ENCODE assay signal across 14 cellular contexts in genomic region chr1:16615253-16616252, GRCh38. TPM values are rescaled to one million over a fixed set of nuclear protein-coding genes. Genes with fewer than 3 reads are reported as not detected.
DNase-seq lines count a peak whose midpoint lies in the region; ATAC-seq and TF ChIP-seq lines count a peak whose summit lies in the region.
"Had no signal": no experiment of that assay in that cellular context is flagged by ENCODE, and none has a peak within 500 bp of the region (broad histone marks: within the 10 kb centered on the region; RNA-seq: fewer than 3 reads in every experiment).

No MANE protein-coding gene starts in this region.

- H3K4me1 ChIP-seq in lower lobe of right lung: peaks cover 22% of the 10 kb centered on the region
- H3K4me1 ChIP-seq in CD8-positive, alpha-beta memory T cell (ENCODE audit: insufficient read depth, low read length): peaks cover 23% of the 10 kb centered on the region

- POLR2A ChIA-PET in activated naive CD8-positive, alpha-beta T cell treated with anti-CD3 and anti-CD28 coated beads, Interleukin-2, amount 10 ng/mL, durations not matched to agents 7 days and 5 days (lab: Charles Lee): interaction anchor here (0.6 kb wide), 1 partner anchor 9 kb away, joined by 3 read pairs; no protein-coding TSS in a partner anchor
- POLR2A ChIA-PET in CD8-positive, alpha-beta memory T cell (lab: Charles Lee): no interaction called here

- no peak for ATAC-seq in activated naive CD8-positive, alpha-beta T cell treated with anti-CD3 and anti-CD28 coated beads, Interleukin-2, amount 10 ng/mL, durations not matched to agents 7 days and 5 days (ENCODE audit: low read depth)
- no peak for ATAC-seq in lower lobe of right lung

- H3K36me3 Mint-ChIP-seq in activated naive CD8-positive, alpha-beta T cell treated with anti-CD3 and anti-CD28 coated beads, Interleukin-2, amount 10 ng/mL, durations not matched to agents 7 days and 5 days: no peaks in the 10 kb centered on the region
- no peaks in the 10 kb centered on the region for H3K36me3 Mint-ChIP-seq in activated naive CD8-positive, alpha-beta T cell treated with anti-CD3 and anti-CD28 coated beads for 36 hours
- H3K36me3 Mint-ChIP-seq in activated T-helper 1 cell treated with anti-CD3 and anti-CD28 coated beads, Interleukin-12 subunit alpha, Interleukin-12 subunit beta, Interleukin-2, Interleukin-4 antibody, amounts not matched to agents 30 ng/mL and 10 ng/mL and 1 ng/mL, durations not matched to agents 14 hours and 24 hours and 36 hours (ENCODE audit: low read depth): no peaks in the 10 kb centered on the region
- H3K36me3 Mint-ChIP-seq in type B pancreatic cell: no peaks in the 10 kb centered on the region
- H3K36me3 Mint-ChIP-seq in CD8-positive, alpha-beta memory T cell: no peaks in the 10 kb centered on the region

- no peak overlapping the region for H3K4me3 ChIP-seq in lower lobe of right lung
- H3K4me3 ChIP-seq in CD8-positive, alpha-beta memory T cell (ENCODE audit: low read length): no peak overlapping the region
- H3K4me3 ChIP-seq: uterus had no signal

- H3K4me1 Mint-ChIP-seq in activated naive CD8-positive, alpha-beta T cell treated with anti-CD3 and anti-CD28 coated beads, Interleukin-2, amount 10 ng/mL, durations not matched to agents 7 days and 5 days: no peaks in the 10 kb centered on the region
- H3K4me1 Mint-ChIP-seq in activated naive CD8-positive, alpha-beta T cell treated with anti-CD3 and anti-CD28 coated beads for 36 hours: no peaks in the 10 kb centered on the region
- no peaks in the 10 kb centered on the region for H3K4me1 Mint-ChIP-seq in activated T-helper 1 cell treated with anti-CD3 and anti-CD28 coated beads, Interleukin-12 subunit alpha, Interleukin-12 subunit beta, Interleukin-2, Interleukin-4 antibody, amounts not matched to agents 30 ng/mL and 10 ng/mL and 1 ng/mL, durations not matched to agents 14 hours and 24 hours and 36 hours (ENCODE audit: low read depth)
- no peaks in the 10 kb centered on the region for H3K4me1 Mint-ChIP-seq in type B pancreatic cell (ENCODE audit: unreplicated experiment)
- H3K4me1 Mint-ChIP-seq in CD8-positive, alpha-beta memory T cell: no peaks in the 10 kb centered on the region

- H3K9me3 ChIP-seq in lower lobe of right lung: no peaks in the 10 kb centered on the region
- H3K9me3 ChIP-seq in CD8-positive, alpha-beta memory T cell (ENCODE audit: low read length): no peaks in the 10 kb centered on the region
- H3K9me3 ChIP-seq: uterus had no signal

- no peak overlapping the region for H3K27ac Mint-ChIP-seq in activated naive CD8-positive, alpha-beta T cell treated with anti-CD3 and anti-CD28 coated beads, Interleukin-2, amount 10 ng/mL, durations not matched to agents 7 days and 5 days
- no peak overlapping the region for H3K27ac Mint-ChIP-seq in activated naive CD8-positive, alpha-beta T cell treated with anti-CD3 and anti-CD28 coated beads for 36 hours
- H3K27ac Mint-ChIP-seq in activated T-helper 1 cell treated with anti-CD3 and anti-CD28 coated beads, Interleukin-12 subunit alpha, Interleukin-12 subunit beta, Interleukin-2, Interleukin-4 antibody, amounts not matched to agents 30 ng/mL and 10 ng/mL and 1 ng/mL, durations not matched to agents 14 hours and 24 hours and 36 hours: no peak overlapping the region
- H3K27ac Mint-ChIP-seq in type B pancreatic cell: no peak overlapping the region
- H3K27ac Mint-ChIP-seq in CD8-positive, alpha-beta memory T cell: no peak overlapping the region
- H3K27ac Mint-ChIP-seq: dendritic cell treated with granulocyte-macrophage colony-stimulating factor and Interleukin-4, amounts not matched to agents 40 ng/mL and 50 ng/mL, for 4 days; HFFc6 had no signal

- no peak overlapping the region for H3K4me3 Mint-ChIP-seq in activated naive CD8-positive, alpha-beta T cell treated with anti-CD3 and anti-CD28 coated beads, Interleukin-2, amount 10 ng/mL, durations not matched to agents 7 days and 5 days
- no peak overlapping the region for H3K4me3 Mint-ChIP-seq in activated naive CD8-positive, alpha-beta T cell treated with anti-CD3 and anti-CD28 coated beads for 36 hours
- H3K4me3 Mint-ChIP-seq in activated T-helper 1 cell treated with anti-CD3 and anti-CD28 coated beads, Interleukin-12 subunit alpha, Interleukin-12 subunit beta, Interleukin-2, Interleukin-4 antibody, amounts not matched to agents 30 ng/mL and 10 ng/mL and 1 ng/mL, durations not matched to agents 14 hours and 24 hours and 36 hours: no peak overlapping the region
- H3K4me3 Mint-ChIP-seq in type B pancreatic cell: no peak overlapping the region
- no peak overlapping the region for H3K4me3 Mint-ChIP-seq in CD8-positive, alpha-beta memory T cell
- H3K4me3 Mint-ChIP-seq: dendritic cell treated with granulocyte-macrophage colony-stimulating factor and Interleukin-4, amounts not matched to agents 40 ng/mL and 50 ng/mL, for 4 days; HFFc6 had no signal

- CTCF ChIA-PET in CD8-positive, alpha-beta memory T cell (lab: Charles Lee): interaction anchor here (0.8 to 1.5 kb wide), 2 partner anchors 10 to 94 kb away, joined by 3 to 4 read pairs; no protein-coding TSS in a partner anchor

- TF ChIP-seq CTCF in lower lobe of right lung (IDR thresholded peaks at IDR 0.05): no peak
- no peak for TF ChIP-seq CTCF in type B pancreatic cell (conservative IDR thresholded peaks at IDR 0.05)

- no peaks in the 10 kb centered on the region for H3K27me3 Mint-ChIP-seq in activated naive CD8-positive, alpha-beta T cell treated with anti-CD3 and anti-CD28 coated beads, Interleukin-2, amount 10 ng/mL, durations not matched to agents 7 days and 5 days
- H3K27me3 Mint-ChIP-seq in activated naive CD8-positive, alpha-beta T cell treated with anti-CD3 and anti-CD28 coated beads for 36 hours: no peaks in the 10 kb centered on the region
- no peaks in the 10 kb centered on the region for H3K27me3 Mint-ChIP-seq in activated T-helper 1 cell treated with anti-CD3 and anti-CD28 coated beads, Interleukin-12 subunit alpha, Interleukin-12 subunit beta, Interleukin-2, Interleukin-4 antibody, amounts not matched to agents 30 ng/mL and 10 ng/mL and 1 ng/mL, durations not matched to agents 14 hours and 24 hours and 36 hours (ENCODE audit: insufficient read depth)
- no peaks in the 10 kb centered on the region for H3K27me3 Mint-ChIP-seq in type B pancreatic cell
- no peaks in the 10 kb centered on the region for H3K27me3 Mint-ChIP-seq in CD8-positive, alpha-beta memory T cell
- H3K27me3 Mint-ChIP-seq: dendritic cell treated with granulocyte-macrophage colony-stimulating factor and Interleukin-4, amounts not matched to agents 40 ng/mL and 50 ng/mL, for 4 days had no signal

- H3K27me3 ChIP-seq in lower lobe of right lung (ENCODE audit: low read depth): no peaks in the 10 kb centered on the region
- H3K27me3 ChIP-seq in CD8-positive, alpha-beta memory T cell (ENCODE audit: insufficient read depth, low read length, poor library complexity, severe bottlenecking): no peaks in the 10 kb centered on the region
- H3K27me3 ChIP-seq: uterus had no signal

- no peak overlapping the region for H3K27ac ChIP-seq in lower lobe of right lung
- no peak overlapping the region for H3K27ac ChIP-seq in CD8-positive, alpha-beta memory T cell (ENCODE audit: low read depth, low read length)
- H3K27ac ChIP-seq: uterus had no signal

- no peaks in the 10 kb centered on the region for H3K9me3 Mint-ChIP-seq in activated naive CD8-positive, alpha-beta T cell treated with anti-CD3 and anti-CD28 coated beads, Interleukin-2, amount 10 ng/mL, durations not matched to agents 7 days and 5 days
- no peaks in the 10 kb centered on the region for H3K9me3 Mint-ChIP-seq in activated naive CD8-positive, alpha-beta T cell treated with anti-CD3 and anti-CD28 coated beads for 36 hours
- H3K9me3 Mint-ChIP-seq in activated T-helper 1 cell treated with anti-CD3 and anti-CD28 coated beads, Interleukin-12 subunit alpha, Interleukin-12 subunit beta, Interleukin-2, Interleukin-4 antibody, amounts not matched to agents 30 ng/mL and 10 ng/mL and 1 ng/mL, durations not matched to agents 14 hours and 24 hours and 36 hours: no peaks in the 10 kb centered on the region
- no peaks in the 10 kb centered on the region for H3K9me3 Mint-ChIP-seq in type B pancreatic cell
- H3K9me3 Mint-ChIP-seq in CD8-positive, alpha-beta memory T cell: no peaks in the 10 kb centered on the region
- H3K9me3 Mint-ChIP-seq: dendritic cell treated with granulocyte-macrophage colony-stimulating factor and Interleukin-4, amounts not matched to agents 40 ng/mL and 50 ng/mL, for 4 days; HFFc6 had no signal

- intact Hi-C loops in activated T-helper 1 cell treated with anti-CD3 and anti-CD28 coated beads, Interleukin-12 subunit alpha, Interleukin-12 subunit beta, Interleukin-2, Interleukin-4 antibody, amounts not matched to agents 30 ng/mL and 10 ng/mL and 1 ng/mL, durations not matched to agents 14 hours and 24 hours and 36 hours (cut with micrococcal nuclease): loop anchor here (2.0 kb wide), 2 partner anchors 19 to 175 kb away; partner anchors contain the start of gene NECAP2
- intact Hi-C loops in lower lobe of right lung (cut with DNase I): no loop called here

- DNase-seq in activated naive CD8-positive, alpha-beta T cell treated with anti-CD3 and anti-CD28 coated beads, Interleukin-2, amount 10 ng/mL, durations not matched to agents 7 days and 5 days: peak; percentile 30
- DNase-seq in activated naive CD8-positive, alpha-beta T cell treated with anti-CD3 and anti-CD28 coated beads for 36 hours: no peak
- DNase-seq in activated T-helper 1 cell treated with anti-CD3 and anti-CD28 coated beads, Interleukin-12 subunit alpha, Interleukin-12 subunit beta, Interleukin-2, Interleukin-4 antibody, amounts not matched to agents 30 ng/mL and 10 ng/mL and 1 ng/mL, durations not matched to agents 14 hours and 24 hours and 36 hours (ENCODE audit: low spot score): peak; percentile 1
- peak; percentile 45 for DNase-seq in lower lobe of right lung
- peak; percentile 75 for DNase-seq in type B pancreatic cell (ENCODE audit: extremely low spot score, unreplicated experiment)
- DNase-seq in NCI-H1105 (lab: John Stamatoyannopoulos, UW): no peak
- DNase-seq in CD8-positive, alpha-beta memory T cell: no peak
- no peak for DNase-seq in AG08396 (ENCODE audit: low spot score)
- DNase-seq: AML-193, HFFc6, mesenchymal stem cell, MV-4-11 had no signal

- peaks cover 23% of the 10 kb centered on the region for H3K36me3 ChIP-seq in lower lobe of right lung
- H3K36me3 ChIP-seq in CD8-positive, alpha-beta memory T cell (ENCODE audit: insufficient read depth, low read length): no peaks in the 10 kb centered on the region
- H3K36me3 ChIP-seq: uterus had no signal

RNA-seq across cellular contexts. Expression of gene NBPF1, which starts 2.2 kb away (rescaled TPM):
- 10 to 100 TPM; 11.3 to 12.6 TPM for total RNA-seq in activated naive CD8-positive, alpha-beta T cell treated with anti-CD3 and anti-CD28 coated beads, Interleukin-2, amount 10 ng/mL, durations not matched to agents 7 days and 5 days
- total RNA-seq in activated naive CD8-positive, alpha-beta T cell treated with anti-CD3 and anti-CD28 coated beads for 36 hours: 1 to 10 TPM; 5.5 to 5.6 TPM
- total RNA-seq in activated T-helper 1 cell treated with anti-CD3 and anti-CD28 coated beads, Interleukin-12 subunit alpha, Interleukin-12 subunit beta, Interleukin-2, Interleukin-4 antibody, amounts not matched to agents 30 ng/mL and 10 ng/mL and 1 ng/mL, durations not matched to agents 14 hours and 24 hours and 36 hours: 4.4 and 6.1 TPM in 2 replicates
- 35.3 TPM for total RNA-seq in lower lobe of right lung
- total RNA-seq in type B pancreatic cell (ENCODE audit: low replicate concordance): 39.1 and 97.5 TPM in 2 replicates
- total RNA-seq in CD8-positive, alpha-beta memory T cell: 1 to 10 TPM; 7.6 to 7.9 TPM
- polyA plus RNA-seq in CD8-positive, alpha-beta memory T cell: 9.7 TPM

RNA-seq across cellular contexts. Expression of gene RNU1-3, which starts 51.2 kb away (rescaled TPM):
- total RNA-seq in activated naive CD8-positive, alpha-beta T cell treated with anti-CD3 and anti-CD28 coated beads, Interleukin-2, amount 10 ng/mL, durations not matched to agents 7 days and 5 days: 1,000 to 10,000 TPM; 3,257 to 3,430 TPM
- total RNA-seq in activated naive CD8-positive, alpha-beta T cell treated with anti-CD3 and anti-CD28 coated beads for 36 hours: 100 to 1,000 TPM; 874 to 961 TPM
- total RNA-seq in activated T-helper 1 cell treated with anti-CD3 and anti-CD28 coated beads, Interleukin-12 subunit alpha, Interleukin-12 subunit beta, Interleukin-2, Interleukin-4 antibody, amounts not matched to agents 30 ng/mL and 10 ng/mL and 1 ng/mL, durations not matched to agents 14 hours and 24 hours and 36 hours: 2,178 and 3,041 TPM in 2 replicates
- total RNA-seq in lower lobe of right lung: 6,803 TPM
- total RNA-seq in type B pancreatic cell (ENCODE audit: low replicate concordance): 2,993 and 3,564 TPM in 2 replicates
- total RNA-seq in CD8-positive, alpha-beta memory T cell: 1,000 to 10,000 TPM; 1,293 to 1,300 TPM
- polyA plus RNA-seq in CD8-positive, alpha-beta memory T cell: not detected

Comparison
In these comparisons a context has a peak if more than half of its experiments do, and no peak if none do; other contexts are left out.
1. DNase-seq: peak in activated naive CD8-positive, alpha-beta T cell treated with anti-CD3 and anti-CD28 coated beads, Interleukin-2, amount 10 ng/mL, durations not matched to agents 7 days and 5 days (single experiment), activated T-helper 1 cell treated with anti-CD3 and anti-CD28 coated beads, Interleukin-12 subunit alpha, Interleukin-12 subunit beta, Interleukin-2, Interleukin-4 antibody, amounts not matched to agents 30 ng/mL and 10 ng/mL and 1 ng/mL, durations not matched to agents 14 hours and 24 hours and 36 hours (single experiment), lower lobe of right lung (single experiment) and type B pancreatic cell (single experiment); none in activated naive CD8-positive, alpha-beta T cell treated with anti-CD3 and anti-CD28 coated beads for 36 hours (single experiment), NCI-H1105 (single experiment), CD8-positive, alpha-beta memory T cell (0 of 5) and AG08396 (single experiment).